In genomic region chr20:6857929-6858328, GRCh38 we compare ENCODE assay signal across 35 cellular contexts.
"Had no signal": no experiment of that assay in that cellular context is flagged by ENCODE, and none has a peak within 500 bp of the region (broad histone marks: within the 10 kb centered on the region; RNA-seq: fewer than 3 reads in every experiment).

No MANE protein-coding gene starts in this region.

- H3K4me3 Mint-ChIP-seq: activated B cell treated with CpG ODN at 0.5 μM for 24 hours; activated CD4-positive, alpha-beta memory T cell treated with anti-CD3 and anti-CD28 coated beads for 36 hours; activated CD4-positive, alpha-beta T cell treated with anti-CD3 and anti-CD28 coated beads, Interleukin-2, amount 10 ng/mL, durations not matched to agents 24 days and 14 days; activated CD8-positive, alpha-beta T cell treated with anti-CD3 and anti-CD28 coated beads for 36 hours; activated naive CD4-positive, alpha-beta T cell treated with anti-CD3 and anti-CD28 coated beads for 36 hours; activated naive CD8-positive, alpha-beta T cell treated with anti-CD3 and anti-CD28 coated beads for 36 hours; activated T-cell treated with anti-CD3 and anti-CD28 coated beads, Interleukin-2, amount 50 U/mL, for 4 hours; activated T-cell treated with anti-CD3 and anti-CD28 coated beads, Interleukin-2, amount 50 U/mL, for 72 hours; activated T-helper 1 cell treated with anti-CD3 and anti-CD28 coated beads, Interleukin-12 subunit alpha, Interleukin-12 subunit beta, Interleukin-2, Interleukin-4 antibody, amounts not matched to agents 30 ng/mL and 10 ng/mL and 1 ng/mL, durations not matched to agents 14 hours and 24 hours and 36 hours; activated T-helper 17 cell treated with anti-CD3 and anti-CD28 coated beads, Interleukin-2, amount 50 U/mL, for 72 hours; T-helper 1 cell treated with Interleukin-12 subunit alpha and Interleukin-12 subunit beta and Interleukin-4 antibody, amounts not matched to agents 30 μg/mL and 1 μg/mL, for 36 hours; T-helper 2 cell treated with Interferon-gamma antibody and Interleukin-4, amounts not matched to agents 5 μg/mL and 100 μg/mL, for 36 hours had no signal

- H3K9me3 Mint-ChIP-seq: activated B cell treated with CpG ODN at 0.5 μM for 24 hours; activated CD4-positive, alpha-beta memory T cell treated with anti-CD3 and anti-CD28 coated beads for 36 hours; activated CD4-positive, alpha-beta T cell treated with anti-CD3 and anti-CD28 coated beads, Interleukin-2, amount 10 ng/mL, durations not matched to agents 24 days and 14 days; activated CD8-positive, alpha-beta T cell treated with anti-CD3 and anti-CD28 coated beads for 36 hours; activated naive CD4-positive, alpha-beta T cell treated with anti-CD3 and anti-CD28 coated beads for 36 hours; activated naive CD8-positive, alpha-beta T cell treated with anti-CD3 and anti-CD28 coated beads for 36 hours; activated T-cell treated with anti-CD3 and anti-CD28 coated beads, Interleukin-2, amount 50 U/mL, for 4 hours; T-helper 2 cell treated with Interferon-gamma antibody and Interleukin-4, amounts not matched to agents 5 μg/mL and 100 μg/mL, for 36 hours had no signal

- H3K4me1 ChIP-seq: adrenal gland, body of pancreas, breast epithelium had no signal

- H3K36me3 Mint-ChIP-seq: activated CD4-positive, alpha-beta memory T cell treated with anti-CD3 and anti-CD28 coated beads for 36 hours; activated naive CD4-positive, alpha-beta T cell treated with anti-CD3 and anti-CD28 coated beads, Interleukin-2, amount 50 U/mL, for 72 hours; activated naive CD8-positive, alpha-beta T cell treated with anti-CD3 and anti-CD28 coated beads for 36 hours had no signal

- ATAC-seq: activated CD8-positive, alpha-beta T cell treated with anti-CD3 and anti-CD28 coated beads for 36 hours; activated naive CD4-positive, alpha-beta T cell treated with anti-CD3 and anti-CD28 coated beads, Interleukin-2, amount 50 U/mL, for 72 hours; activated T-cell treated with anti-CD3 and anti-CD28 coated beads, Interleukin-2, amount 50 U/mL, for 4 hours; activated T-cell treated with anti-CD3 and anti-CD28 coated beads, Interleukin-2, amount 50 U/mL, for 72 hours; activated T-helper 17 cell treated with anti-CD3 and anti-CD28 coated beads, Interleukin-2, amount 50 U/mL, for 72 hours; body of pancreas had no signal

- H3K36me3 ChIP-seq: adrenal gland, brain microvascular endothelial cell, breast epithelium had no signal

- H3K27me3 Mint-ChIP-seq: activated B cell treated with CpG ODN at 0.5 μM for 24 hours; activated CD4-positive, alpha-beta memory T cell treated with anti-CD3 and anti-CD28 coated beads for 36 hours; activated CD4-positive, alpha-beta T cell treated with anti-CD3 and anti-CD28 coated beads, Interleukin-2, amount 10 ng/mL, durations not matched to agents 24 days and 14 days; activated CD8-positive, alpha-beta T cell treated with anti-CD3 and anti-CD28 coated beads for 36 hours; activated naive CD8-positive, alpha-beta T cell treated with anti-CD3 and anti-CD28 coated beads for 36 hours; activated T-helper 17 cell treated with anti-CD3 and anti-CD28 coated beads, Interleukin-2, amount 50 U/mL, for 72 hours had no signal

- H3K27me3 ChIP-seq: body of pancreas, brain microvascular endothelial cell, breast epithelium had no signal

- H3K4me1 Mint-ChIP-seq: activated B cell treated with CpG ODN at 0.5 μM for 24 hours; activated CD4-positive, alpha-beta T cell treated with anti-CD3 and anti-CD28 coated beads, Interleukin-2, amount 10 ng/mL, durations not matched to agents 24 days and 14 days; activated naive CD8-positive, alpha-beta T cell treated with anti-CD3 and anti-CD28 coated beads for 36 hours; activated T-helper 17 cell treated with anti-CD3 and anti-CD28 coated beads, Interleukin-2, amount 50 U/mL, for 72 hours had no signal

- DNase-seq: activated B cell treated with CpG ODN at 0.5 μM for 24 hours; activated CD4-positive, alpha-beta memory T cell treated with anti-CD3 and anti-CD28 coated beads for 36 hours; activated CD4-positive, alpha-beta T cell treated with anti-CD3 and anti-CD28 coated beads for 4 hours; activated CD4-positive, alpha-beta T cell treated with anti-CD3 and anti-CD28 coated beads, Interleukin-2, amount 10 ng/mL, durations not matched to agents 24 days and 14 days; activated CD4-positive, alpha-beta T cell treated with anti-CD3 and anti-CD28 coated beads, Interleukin-2, amount 50 U/mL, for 1 hour; activated CD4-positive, alpha-beta T cell treated with anti-CD3 and anti-CD28 coated beads, Interleukin-2, amount 50 U/mL, for 4 hours; activated CD4-positive, CD25-positive, alpha-beta regulatory T cell treated with anti-CD3 and anti-CD28 coated beads, Interleukin-2, amount 50 U/mL, for 72 hours; activated CD8-positive, alpha-beta memory T cell treated with anti-CD3 and anti-CD28 coated beads, Interleukin-2, amount 50 U/mL, for 4 hours; activated CD8-positive, alpha-beta T cell treated with anti-CD3 and anti-CD28 coated beads for 36 hours; activated effector memory CD4-positive, alpha-beta T cell treated with anti-CD3 and anti-CD28 coated beads, Interleukin-2, amount 50 U/mL, for 16 hours; activated gamma-delta T cell treated with Interleukin-2 at 50 U/mL for 16 hours; activated naive CD4-positive, alpha-beta T cell; activated naive CD4-positive, alpha-beta T cell treated with anti-CD3 and anti-CD28 coated beads for 36 hours; activated naive CD4-positive, alpha-beta T cell treated with anti-CD3 and anti-CD28 coated beads, Interleukin-2, amount 50 U/mL, for 16 hours; activated naive CD8-positive, alpha-beta T cell treated with anti-CD3 and anti-CD28 coated beads for 36 hours; activated T-cell treated with anti-CD3 and anti-CD28 coated beads for 4 hours; activated T-cell treated with anti-CD3 and anti-CD28 coated beads, Interleukin-2, amount 50 U/mL, for 1 hour; activated T-cell treated with anti-CD3 and anti-CD28 coated beads, Interleukin-2, amount 50 U/mL, for 4 hours; activated T-cell treated with anti-CD3 and anti-CD28 coated beads, Interleukin-2, amount 50 U/mL, for 72 hours; adrenal gland; amniotic stem cell; aorta; body of pancreas; brain microvascular endothelial cell; central memory CD4-positive, alpha-beta T cell; T-helper 1 cell; T-helper 2 cell; T-helper 9 cell had no signal

- H3K9me3 ChIP-seq: adrenal gland, body of pancreas, breast epithelium had no signal

- H3K4me3 ChIP-seq: adrenal gland, body of pancreas, breast epithelium had no signal

- H3K27ac ChIP-seq: adrenal gland, body of pancreas, brain microvascular endothelial cell, breast epithelium, VCaP had no signal

- H3K27ac Mint-ChIP-seq: activated B cell treated with CpG ODN at 0.5 μM for 24 hours; activated CD4-positive, alpha-beta memory T cell treated with anti-CD3 and anti-CD28 coated beads for 36 hours; activated CD4-positive, alpha-beta T cell treated with anti-CD3 and anti-CD28 coated beads, Interleukin-2, amount 10 ng/mL, durations not matched to agents 24 days and 14 days; activated CD8-positive, alpha-beta T cell treated with anti-CD3 and anti-CD28 coated beads for 36 hours; activated naive CD4-positive, alpha-beta T cell treated with anti-CD3 and anti-CD28 coated beads for 36 hours; activated naive CD4-positive, alpha-beta T cell treated with anti-CD3 and anti-CD28 coated beads, Interleukin-2, amount 50 U/mL, for 72 hours; activated naive CD8-positive, alpha-beta T cell treated with anti-CD3 and anti-CD28 coated beads for 36 hours; activated T-cell treated with anti-CD3 and anti-CD28 coated beads, Interleukin-2, amount 50 U/mL, for 72 hours; activated T-helper 1 cell treated with anti-CD3 and anti-CD28 coated beads, Interleukin-12 subunit alpha, Interleukin-12 subunit beta, Interleukin-2, Interleukin-4 antibody, amounts not matched to agents 30 ng/mL and 10 ng/mL and 1 ng/mL, durations not matched to agents 14 hours and 24 hours and 36 hours; activated T-helper 17 cell treated with anti-CD3 and anti-CD28 coated beads, Interleukin-2, amount 50 U/mL, for 72 hours; T-helper 1 cell treated with Interleukin-12 subunit alpha and Interleukin-12 subunit beta and Interleukin-4 antibody, amounts not matched to agents 30 μg/mL and 1 μg/mL, for 36 hours; T-helper 2 cell treated with Interferon-gamma antibody and Interleukin-4, amounts not matched to agents 5 μg/mL and 100 μg/mL, for 36 hours had no signal
